Comparison of ENCODE assay signal across 8 cellular contexts in the genomic region with DNA sequence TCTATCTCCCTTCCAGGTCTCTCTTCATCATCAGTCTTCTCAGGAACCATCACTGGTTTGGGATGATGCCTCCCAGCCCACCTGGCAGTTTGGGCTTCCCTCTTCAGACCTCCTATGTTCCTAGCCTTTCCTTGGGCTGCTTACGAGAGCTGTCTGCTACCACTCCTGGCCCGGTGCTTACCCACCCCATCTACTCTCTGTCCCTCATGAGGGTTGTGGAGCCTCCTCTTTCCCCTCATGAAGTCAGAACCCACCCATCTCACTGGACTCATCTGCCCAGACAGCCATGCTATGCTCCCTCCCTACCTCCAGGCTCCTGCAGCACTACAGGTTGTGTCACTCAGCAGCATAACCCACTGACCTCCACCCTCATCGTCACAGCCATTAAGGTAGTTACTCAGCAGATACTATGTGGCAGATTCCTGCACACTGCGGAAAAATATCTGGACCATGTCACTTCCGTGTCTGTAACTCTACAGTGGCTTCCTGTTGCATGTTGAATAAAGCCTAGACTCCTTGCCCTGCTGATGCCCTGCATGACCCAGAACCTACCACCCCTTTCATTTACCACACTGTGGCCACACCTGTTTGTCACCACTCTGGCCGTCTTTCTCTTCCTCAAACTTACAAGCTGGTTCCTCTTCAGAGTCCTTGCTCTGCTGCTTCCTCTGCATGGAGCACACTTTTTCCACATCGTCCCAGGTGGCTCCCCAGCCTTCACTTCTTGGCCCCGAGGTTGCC. TPM values are rescaled to one million over a fixed set of nuclear protein-coding genes. Genes with fewer than 3 reads are reported as not detected.
DNase-seq lines count a peak whose midpoint lies in the region; ATAC-seq and TF ChIP-seq lines count a peak whose summit lies in the region.

No MANE protein-coding gene starts in this region.

- H3K9ac ChIP-seq in trophoblast cell (ENCODE audit: low read length), result no peak overlapping the region

- H3K36me3 ChIP-seq in trophoblast cell (ENCODE audit: control insufficient read depth in 1 of 2, insufficient read depth in 2 of 2, low read length in 2 of 2), result peaks cover 26 to 30% of the 10 kb centered on the region in 2 experiments

- DNase-seq in CD14-positive monocyte (ENCODE audit: low spot score) (peak; percentile 97), trophoblast cell (peak; percentile 81 to 85), NCI-H524 treated with DMSO at 0.1 percent for 48 hours (lab: John Stamatoyannopoulos, UW) (no peak), amniotic stem cell (lab: John Stamatoyannopoulos, UW) (no peak), NCI-H1436 (lab: John Stamatoyannopoulos, UW) (no peak)

- TF ChIP-seq CTCF in CD14-positive monocyte (IDR thresholded peaks at IDR 0.05), result no peak

- intact Hi-C loops in CD14-positive monocyte (cut with micrococcal nuclease), result loop anchor here in 1 of 2 donors (2.0 to 10.0 kb wide), 2 partner anchors 28 to 798 kb away; a partner anchor contains a TSS

- H3K4me3 Mint-ChIP-seq in CD14-positive monocyte, result peak overlapping the region; percentile 84 to 90
- peak overlapping the region; percentile 91 for H3K4me3 Mint-ChIP-seq in activated T-helper 17 cell treated with anti-CD3 and anti-CD28 coated beads, Interleukin-2, amount 50 U/mL, for 72 hours

- no peak overlapping the region for H2AK5ac ChIP-seq in trophoblast cell (ENCODE audit: low read length)

- H2BK120ac ChIP-seq in trophoblast cell (ENCODE audit: insufficient read depth, low read length, poor library complexity), result no peak overlapping the region

- H3K23ac ChIP-seq in trophoblast cell (ENCODE audit: low read length), result no peak overlapping the region

- no peak overlapping the region for H4K91ac ChIP-seq in trophoblast cell (ENCODE audit: low read depth, low read length)

- peak; percentile 65 for ATAC-seq in GM19395 (IDR thresholded peaks at IDR 0.05; ENCODE audit: unreplicated experiment)
- peak; percentile 65 for ATAC-seq in HG03460 (IDR thresholded peaks at IDR 0.05; ENCODE audit: unreplicated experiment)
- peak; percentile 78 for ATAC-seq in activated T-helper 17 cell treated with anti-CD3 and anti-CD28 coated beads, Interleukin-2, amount 50 U/mL, for 72 hours (replicated peaks)

- H3K4me1 ChIP-seq in trophoblast cell (ENCODE audit: control insufficient read depth in 1 of 2, insufficient read depth in 2 of 2, low read length in 2 of 2), result peaks cover 7 to 11% of the 10 kb centered on the region in 2 experiments

- peak overlapping the region; percentile 47 for H3K4ac ChIP-seq in trophoblast cell (ENCODE audit: low read depth, low read length)

- no peak overlapping the region for H4K8ac ChIP-seq in trophoblast cell (ENCODE audit: low read depth, low read length)

- H3K18ac ChIP-seq in trophoblast cell (ENCODE audit: low read length), result peak overlapping the region; percentile 34

- peaks cover 12% of the 10 kb centered on the region for H3K79me2 ChIP-seq in trophoblast cell (ENCODE audit: control insufficient read depth, insufficient read depth, low read length, poor library complexity)

- peaks cover 0 to 4% (median 0%) of the 10 kb centered on the region in 3 donors for H3K27me3 Mint-ChIP-seq in CD14-positive monocyte (ENCODE audit: low read depth in 3 of 3)
- H3K27me3 Mint-ChIP-seq in activated T-helper 17 cell treated with anti-CD3 and anti-CD28 coated beads, Interleukin-2, amount 50 U/mL, for 72 hours, result no peaks in the 10 kb centered on the region

- peak overlapping the region; percentile 53 for H2BK5ac ChIP-seq in trophoblast cell (ENCODE audit: low read depth, low read length, poor library complexity)

- no peaks in the 10 kb centered on the region for H3K9me3 Mint-ChIP-seq in CD14-positive monocyte
- H3K9me3 Mint-ChIP-seq in activated T-helper 17 cell treated with anti-CD3 and anti-CD28 coated beads, Interleukin-2, amount 50 U/mL, for 72 hours, result no peaks in the 10 kb centered on the region

- H3K27me3 ChIP-seq in trophoblast cell (ENCODE audit: insufficient read depth, low read length), result no peaks in the 10 kb centered on the region

- peaks cover 40% of the 10 kb centered on the region for H3K4me1 Mint-ChIP-seq in CD14-positive monocyte
- peaks cover 28% of the 10 kb centered on the region for H3K4me1 Mint-ChIP-seq in activated T-helper 17 cell treated with anti-CD3 and anti-CD28 coated beads, Interleukin-2, amount 50 U/mL, for 72 hours

- H3K4me3 ChIP-seq in trophoblast cell (ENCODE audit: low read depth, low read length), result no peak overlapping the region

- H3K14ac ChIP-seq in trophoblast cell (ENCODE audit: low read length), result no peak overlapping the region

- peaks cover 10% of the 10 kb centered on the region for H3K79me1 ChIP-seq in trophoblast cell (ENCODE audit: low read length)

- no peak overlapping the region for H3K27ac ChIP-seq in trophoblast cell (ENCODE audit: low read depth, low read length)

- H3K9me3 ChIP-seq in trophoblast cell (ENCODE audit: insufficient read depth, low read depth, low read length), result no peaks in the 10 kb centered on the region

- peaks cover 52 to 54% of the 10 kb centered on the region in 2 donors for H3K36me3 Mint-ChIP-seq in CD14-positive monocyte
- H3K36me3 Mint-ChIP-seq in activated T-helper 17 cell treated with anti-CD3 and anti-CD28 coated beads, Interleukin-2, amount 50 U/mL, for 72 hours (ENCODE audit: low read depth), result peaks cover 62% of the 10 kb centered on the region

- H2BK12ac ChIP-seq in trophoblast cell (ENCODE audit: low read length), result no peak overlapping the region

- H4K12ac ChIP-seq in trophoblast cell (ENCODE audit: low read depth, low read length), result no peak overlapping the region

- no CpG with 5 or more reads among the region's 8 CpGs for WGBS in trophoblast cell (ENCODE audit: extremely low coverage, insufficient coverage, insufficient read length)

- no peak overlapping the region for H2AFZ ChIP-seq in trophoblast cell (ENCODE audit: insufficient read depth, low read length, poor library complexity)

- H3K27ac Mint-ChIP-seq in CD14-positive monocyte, result peak overlapping the region; percentile 99 to 100 (median 99)
- peak overlapping the region; percentile 95 for H3K27ac Mint-ChIP-seq in activated T-helper 17 cell treated with anti-CD3 and anti-CD28 coated beads, Interleukin-2, amount 50 U/mL, for 72 hours

- no peak overlapping the region for H3K4me2 ChIP-seq in trophoblast cell (ENCODE audit: low read length)

RNA-seq across cellular contexts. Expression of a gene that starts 2.0 kb away (rescaled TPM):
- polyA plus RNA-seq in CD14-positive monocyte, result 100 to 1,000 TPM; 304 to 321 TPM
- 100 to 1,000 TPM in 1 of 2 donors, 10 to 100 TPM in 1; 93.8 to 137 TPM for total RNA-seq in activated T-helper 17 cell treated with anti-CD3 and anti-CD28 coated beads, Interleukin-2, amount 50 U/mL, for 72 hours
- polyA plus RNA-seq in trophoblast cell (2013), result 38.5 and 41.0 TPM in 2 replicates

RNA-seq across cellular contexts. Expression of a gene that starts 18.9 kb away (rescaled TPM):
- polyA plus RNA-seq in CD14-positive monocyte, result not detected
- 1 to 10 TPM in 1 of 2 donors, not detected in 1; 2.4 TPM for total RNA-seq in activated T-helper 17 cell treated with anti-CD3 and anti-CD28 coated beads, Interleukin-2, amount 50 U/mL, for 72 hours
- polyA plus RNA-seq in trophoblast cell (2013), result 0.14 TPM in 1 of 2 replicates, not detected in the other

RNA-seq across cellular contexts. Expression of a gene that starts 35.8 kb away (rescaled TPM):
- polyA plus RNA-seq in CD14-positive monocyte, result 1 to 10 TPM; 4.8 TPM
- 10 to 100 TPM; 27.8 to 33.9 TPM for total RNA-seq in activated T-helper 17 cell treated with anti-CD3 and anti-CD28 coated beads, Interleukin-2, amount 50 U/mL, for 72 hours
- 10.0 and 10.3 TPM in 2 replicates for polyA plus RNA-seq in trophoblast cell (2013)

RNA-seq across cellular contexts. Expression of a gene that starts 48.8 kb away (rescaled TPM):
- polyA plus RNA-seq in CD14-positive monocyte, result not detected
- not detected for total RNA-seq in activated T-helper 17 cell treated with anti-CD3 and anti-CD28 coated beads, Interleukin-2, amount 50 U/mL, for 72 hours
- not detected in 2 replicates for polyA plus RNA-seq in trophoblast cell (2013)

RNA-seq across cellular contexts. Expression of a gene that starts 57.7 kb away (rescaled TPM):
- not detected for polyA plus RNA-seq in CD14-positive monocyte
- total RNA-seq in activated T-helper 17 cell treated with anti-CD3 and anti-CD28 coated beads, Interleukin-2, amount 50 U/mL, for 72 hours, result 1 to 10 TPM; 1.2 to 5.3 TPM
- polyA plus RNA-seq in trophoblast cell (2013), result 31.3 and 31.8 TPM in 2 replicates

Comparison
In these comparisons a context has a peak if more than half of its experiments do, and no peak if none do; other contexts are left out.
1. DNase-seq: peak in CD14-positive monocyte (single experiment) and trophoblast cell (2 of 2); none in NCI-H524 treated with DMSO at 0.1 percent for 48 hours (single experiment), amniotic stem cell (single experiment) and NCI-H1436 (single experiment).
2. Peak in every context shown above with its lines, with median percentiles within 50 percentile points of each other: ATAC-seq.